26 cellular contexts compared by ENCODE assay signal in the genomic region with DNA sequence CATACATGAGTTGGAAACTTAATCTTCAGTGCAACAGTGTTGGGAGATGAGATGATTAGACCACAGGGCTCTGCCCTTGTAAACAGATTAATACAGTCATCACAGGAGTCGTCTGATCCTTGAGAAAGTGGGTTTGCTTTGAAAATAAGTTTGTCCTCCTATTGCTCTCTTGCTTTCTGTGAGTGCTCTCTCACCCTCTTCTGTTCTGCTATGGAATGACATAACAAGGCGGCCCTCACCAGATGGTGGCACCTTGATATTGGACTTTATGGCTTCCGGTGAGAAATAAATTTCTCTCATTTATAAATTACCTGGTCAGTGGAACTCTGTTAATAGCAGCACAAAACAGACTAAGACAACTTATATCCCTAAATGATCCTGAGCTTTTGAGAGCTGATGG.
DNase-seq lines count a peak whose midpoint lies in the region; ATAC-seq, FAIRE-seq and TF ChIP-seq lines count a peak whose summit lies in the region.
"Had no signal": no experiment of that assay in that cellular context is flagged by ENCODE, and none has a peak within 500 bp of the region (broad histone marks: within the 10 kb centered on the region; RNA-seq: fewer than 3 reads in every experiment).

No MANE protein-coding gene starts in this region.

- H2AFZ ChIP-seq in OCI-LY3 (ENCODE audit: low read depth, low read length) = no peak overlapping the region
- no peak overlapping the region for H2AFZ ChIP-seq in H1 (ENCODE audit: low read length)
- H2AFZ ChIP-seq in smooth muscle cell (ENCODE audit: low read depth) = no peak overlapping the region
- H2AFZ ChIP-seq: hepatocyte had no signal

- 0 out of 2 replicates have a peak, but pooled peaks have one; percentile 4 for TF ChIP-seq CTCF in OCI-LY3 (IDR thresholded peaks at IDR 0.05; ENCODE audit: low read depth, low read length)
- peak in 1 of 3 experiments; percentile 17; a peak in 2 of 4 replicates for TF ChIP-seq CTCF in H1 (IDR thresholded peaks at IDR 0.05; ENCODE audit: control extremely low read depth in 1 of 3, insufficient read depth in 1 of 3, low read depth in 1 of 3, low read length in 3 of 3)
- TF ChIP-seq CTCF in smooth muscle cell (IDR thresholded peaks at IDR 0.05; ENCODE audit: borderline replicate concordance, insufficient read depth, poor library complexity, severe bottlenecking) = peak; percentile 3

- H4K20me1 ChIP-seq in OCI-LY3 (ENCODE audit: insufficient read depth, low read length) (no peaks in the 10 kb centered on the region), H1 (replicated peaks in 1 of 2; ENCODE audit: control insufficient read depth in 1 of 2, insufficient read depth in 2 of 2, low read length in 2 of 2) (no peaks in the 10 kb centered on the region), smooth muscle cell (ENCODE audit: low read depth) (no peaks in the 10 kb centered on the region)

- H3K9ac ChIP-seq in OCI-LY3 (ENCODE audit: low read length) = no peak overlapping the region
- no peak overlapping the region for H3K9ac ChIP-seq in H1 (replicated peaks in 1 of 4; ENCODE audit: extremely low read depth in 1 of 4, low read depth in 3 of 4, low read length in 3 of 4)
- no peak overlapping the region for H3K9ac ChIP-seq in smooth muscle cell (ENCODE audit: low read depth)
- H3K9ac ChIP-seq: KMS-11 had no signal

- no peaks in the 10 kb centered on the region for H3K27me3 ChIP-seq in OCI-LY3 (ENCODE audit: low read depth, low read length)
- no peaks in the 10 kb centered on the region for H3K27me3 ChIP-seq in H1 (replicated peaks in 1 of 4; ENCODE audit: control insufficient read depth in 3 of 4, extremely low read depth in 1 of 4, insufficient read depth in 3 of 4, low read length in 3 of 4)
- no peaks in the 10 kb centered on the region for H3K27me3 ChIP-seq in smooth muscle cell (ENCODE audit: low read depth)
- H3K27me3 ChIP-seq: foreskin keratinocyte, hepatocyte, upper lobe of left lung had no signal

- H3K9me3 ChIP-seq in OCI-LY3 (ENCODE audit: insufficient read depth, low read length) (no peaks in the 10 kb centered on the region), H1 (ENCODE audit: insufficient read depth in 2 of 2, low read depth in 1 of 2, low read length in 1 of 2) (no peaks in the 10 kb centered on the region), smooth muscle cell (replicated peaks; ENCODE audit: low read depth) (no peaks in the 10 kb centered on the region)
- H3K9me3 ChIP-seq: Caco-2, left ventricle myocardium inferior, upper lobe of left lung had no signal

- H3K4ac ChIP-seq in H1 (replicated peaks; ENCODE audit: insufficient read length, low read depth, low read length) = no peak overlapping the region

- H3K56ac ChIP-seq in H1 (replicated peaks; ENCODE audit: insufficient read length, low read depth, low read length) = no peak overlapping the region

- no peak overlapping the region for H3K4me2 ChIP-seq in OCI-LY3 (ENCODE audit: low read length)
- H3K4me2 ChIP-seq in H1 (ENCODE audit: insufficient read depth in 1 of 2, low read depth in 2 of 2, low read length in 2 of 2) = no peak overlapping the region
- no peak overlapping the region for H3K4me2 ChIP-seq in smooth muscle cell
- H3K4me2 ChIP-seq: hepatocyte, KMS-11 had no signal

- TF ChIP-seq EP300 in H1 (IDR thresholded peaks at IDR 0.05; ENCODE audit: borderline replicate concordance in 1 of 2, low read depth in 2 of 2, low read length in 2 of 2) = no peak

- H3K23me2 ChIP-seq in H1 (ENCODE audit: low read depth, low read length) = no peaks in the 10 kb centered on the region

- H2BK20ac ChIP-seq in H1 (ENCODE audit: low read length) = no peak overlapping the region

- DNase-seq in NCI-H146 (lab: John Stamatoyannopoulos, UW) (peak; percentile 13), NCI-H146 treated with DMSO at 0.1 percent for 48 hours (lab: John Stamatoyannopoulos, UW; ENCODE audit: unreplicated experiment) (no peak), H1 (ENCODE audit: low read depth in 1 of 2, low spot score in 2 of 2) (no peak), smooth muscle cell (lab: John Stamatoyannopoulos, UW; ENCODE audit: unreplicated experiment) (no peak), NCI-H1417 treated with DMSO at 0.1 percent for 48 hours (lab: John Stamatoyannopoulos, UW) (no peak), SW480 (ENCODE audit: low spot score) (no peak)
- DNase-seq: activated CD8-positive, alpha-beta memory T cell treated with anti-CD3 and anti-CD28 coated beads for 24 hours; activated naive CD4-positive, alpha-beta T cell treated with anti-CD3 and anti-CD28 coated beads, Interleukin-2, amount 10 ng/mL, durations not matched to agents 7 days and 5 days; activated T-cell treated with anti-CD3 and anti-CD28 coated beads, Interleukin-2, amount 50 U/mL, for 24 hours; anterior cingulate cortex; central memory CD4-positive, alpha-beta T cell; erythroblast; foreskin keratinocyte; immature natural killer cell; left ventricle myocardium inferior; NCI-H2029; NCI-H226; upper lobe of left lung had no signal

- H3K79me2 ChIP-seq in OCI-LY3 (ENCODE audit: low read length) (no peaks in the 10 kb centered on the region), H1 (ENCODE audit: control insufficient read depth in 1 of 2, insufficient read depth in 2 of 2, low read length in 2 of 2) (no peaks in the 10 kb centered on the region), smooth muscle cell (ENCODE audit: low read depth) (no peaks in the 10 kb centered on the region)
- H3K79me2 ChIP-seq: hepatocyte had no signal

- no peak overlapping the region for H3K27ac ChIP-seq in OCI-LY3 (ENCODE audit: low read length)
- no peak overlapping the region for H3K27ac ChIP-seq in H1 (ENCODE audit: low read depth, low read length)
- H3K27ac ChIP-seq in smooth muscle cell (ENCODE audit: low read depth) = no peak overlapping the region
- H3K27ac ChIP-seq: foreskin keratinocyte, hepatocyte, KMS-11, left ventricle myocardium inferior, upper lobe of left lung had no signal

- no peaks in the 10 kb centered on the region for H3K79me1 ChIP-seq in H1 (ENCODE audit: low read depth, low read length)

- peak; percentile 38 to 41 for TF ChIP-seq RAD21 in H1 (IDR thresholded peaks at IDR 0.05 in 1 of 2, conservative IDR thresholded peaks at IDR 0.05 in 1 of 2; ENCODE audit: low read depth in 2 of 2, low read length in 2 of 2)

- no peak overlapping the region for H4K5ac ChIP-seq in H1 (ENCODE audit: insufficient read length, low read depth, low read length)

- no peak overlapping the region for H4K91ac ChIP-seq in H1 (replicated peaks; ENCODE audit: insufficient read length, low read length)

- H2BK12ac ChIP-seq in H1 (ENCODE audit: low read depth, low read length) = no peak overlapping the region

- H3F3A ChIP-seq in smooth muscle cell (ENCODE audit: low read depth) = no peaks in the 10 kb centered on the region

- no peak for FAIRE-seq in H1 (lab: Jason Lieb, UNC)
- FAIRE-seq: A204.1, G401.6 had no signal

- H2BK120ac ChIP-seq in H1 (replicated peaks; ENCODE audit: low read depth, low read length) = no peak overlapping the region

- no peak overlapping the region for H3K14ac ChIP-seq in H1 (ENCODE audit: insufficient read length)

- H3K4me3 ChIP-seq in OCI-LY3 (ENCODE audit: low read length) (no peak overlapping the region), H1 (ENCODE audit: extremely low read depth in 1 of 4, insufficient read depth in 2 of 4, low read depth in 3 of 4, low read length in 4 of 4) (no peak overlapping the region), smooth muscle cell (no peak overlapping the region)
- H3K4me3 ChIP-seq: hepatocyte, left ventricle myocardium inferior, upper lobe of left lung had no signal

- no peak overlapping the region for H4K8ac ChIP-seq in H1 (ENCODE audit: extremely low read depth, insufficient read depth, low read length)

- H3K18ac ChIP-seq in H1 (ENCODE audit: extremely low read depth, low read length) = no peak overlapping the region

- CTCF ChIA-PET in H1 (lab: Charles Lee; ENCODE audit: partially characterized antibody) = interaction anchor here (0.7 kb wide), 1 partner anchor 11 kb away, joined by 4 read pairs; no protein-coding TSS in a partner anchor

- H3K23ac ChIP-seq in H1 (ENCODE audit: insufficient read length) = no peak overlapping the region

- H2BK15ac ChIP-seq in H1 (ENCODE audit: low read length) = no peak overlapping the region

- WGBS in H1 (ENCODE audit: extremely low coverage in 1 of 2, insufficient coverage in 1 of 2, insufficient read length in 1 of 2, insufficient replicate concordance in 2 of 2, low coverage in 1 of 2, low lambda C conversion rate in 2 of 2, missing lambda C conversion rate in 1 of 2), 2 experiments = 82% methylated on average over 3 of the region's 3 CpGs; no CpG with 5 or more reads in 1 of the 2 experiments
- WGBS in smooth muscle cell (ENCODE audit: low lambda C conversion rate) = 66% methylated on average over 3 of the region's 3 CpGs

- no peak overlapping the region for H2AK5ac ChIP-seq in H1 (ENCODE audit: low read depth, low read length)

- no peak for ATAC-seq in HG03159 (IDR thresholded peaks at IDR 0.05; ENCODE audit: unreplicated experiment)
- ATAC-seq: foreskin keratinocyte; natural killer cell treated with Interleukin-12 subunit alpha and Interleukin-12 subunit beta and Interleukin-15 and Interleukin-18, amount 100 ng/mL, for 72 hours had no signal

- no peak overlapping the region for H2BK5ac ChIP-seq in H1 (ENCODE audit: low read depth, low read length)

- no peak for TF ChIP-seq POLR2A in H1 (IDR thresholded peaks at IDR 0.05; ENCODE audit: control extremely low read depth in 1 of 2, low read depth in 2 of 2, low read length in 2 of 2)

- H3K4me1 ChIP-seq in OCI-LY3 (ENCODE audit: low read length) = no peaks in the 10 kb centered on the region
- H3K4me1 ChIP-seq in H1 (replicated peaks in 1 of 4; ENCODE audit: control insufficient read depth in 3 of 4, insufficient read depth in 4 of 4, low read length in 3 of 4) = no peaks in the 10 kb centered on the region
- H3K4me1 ChIP-seq in smooth muscle cell (ENCODE audit: low read depth) = no peaks in the 10 kb centered on the region
- H3K4me1 ChIP-seq: Caco-2, foreskin keratinocyte, left ventricle myocardium inferior, upper lobe of left lung had no signal

- POLR2A ChIA-PET in H1 (lab: Charles Lee; ENCODE audit: partially characterized antibody) = no interaction called here

- no peaks in the 10 kb centered on the region for H3K36me3 ChIP-seq in OCI-LY3 (replicated peaks; ENCODE audit: low read depth, low read length)
- no peaks in the 10 kb centered on the region for H3K36me3 ChIP-seq in H1 (ENCODE audit: control insufficient read depth in 2 of 4, insufficient read depth in 4 of 4, low read length in 3 of 4)
- H3K36me3 ChIP-seq in smooth muscle cell (ENCODE audit: low read depth) = no peaks in the 10 kb centered on the region
- H3K36me3 ChIP-seq: left ventricle myocardium inferior, upper lobe of left lung had no signal

TF ChIP-seq in H1, 55 proteins besides CTCF, POLR2A, EP300 and RAD21 (continues in another document):
- TF ChIP-seq TEAD4 (IDR thresholded peaks at IDR 0.05; ENCODE audit: low read depth, low read length) (no peak), JUN (IDR thresholded peaks at IDR 0.05; ENCODE audit: low read depth, low read length) (no peak), GABPA (IDR thresholded peaks at IDR 0.05; ENCODE audit: borderline replicate concordance, insufficient read depth, low read length) (no peak), KDM1A (IDR thresholded peaks at IDR 0.05; ENCODE audit: borderline replicate concordance, low read length) (no peak), RBBP5 (IDR thresholded peaks at IDR 0.05; ENCODE audit: borderline replicate concordance, low read depth, low read length) (no peak), CHD1 (IDR thresholded peaks at IDR 0.05; ENCODE audit: low read depth, low read length) (no peak)
